ENCODE assay signal across 15 cellular contexts in the genomic region with DNA sequence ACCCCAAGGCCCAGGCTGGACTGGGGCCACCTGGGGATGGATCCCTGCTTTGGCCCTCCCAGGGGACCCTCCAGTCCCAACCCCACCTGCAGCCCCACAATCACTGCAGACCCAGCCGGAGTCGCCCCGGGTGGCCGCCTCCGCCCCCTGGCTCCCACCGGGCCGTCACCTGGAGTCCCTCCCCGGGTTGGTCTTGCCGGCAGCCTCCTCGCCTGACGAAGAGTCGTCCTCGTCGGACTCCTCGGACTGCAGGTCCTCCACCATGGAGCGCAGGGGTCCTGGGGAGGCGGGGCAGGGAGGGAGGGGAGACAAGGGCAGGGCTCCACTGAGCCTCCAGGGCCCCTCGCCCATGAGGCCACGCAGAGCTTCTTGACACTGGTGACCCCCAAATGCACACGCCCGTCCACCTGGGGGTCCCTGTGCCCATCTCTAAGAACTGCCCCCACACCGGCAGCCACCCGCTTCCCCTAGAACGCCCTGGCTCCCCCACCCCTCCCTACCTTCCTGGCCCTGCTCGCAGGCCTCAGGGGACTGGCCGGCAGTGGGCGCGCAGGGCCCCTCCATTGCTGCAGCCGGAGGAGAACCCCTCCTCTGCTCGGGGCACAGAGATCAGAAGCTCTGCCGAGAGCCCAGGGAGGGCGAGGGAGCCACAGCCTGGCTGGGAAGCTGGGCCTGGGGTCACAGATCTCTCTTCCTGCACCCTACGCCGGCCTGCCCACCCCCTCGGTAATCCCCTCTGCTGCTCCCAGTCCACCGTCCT.
DNase-seq lines count a peak whose midpoint lies in the region; ATAC-seq lines count a peak whose summit lies in the region.
"Had no signal": no experiment of that assay in that cellular context is flagged by ENCODE, and none has a peak within 500 bp of the region (broad histone marks: within the 10 kb centered on the region; RNA-seq: fewer than 3 reads in every experiment).

No MANE protein-coding gene starts in this region.

- no peak for ATAC-seq in right cardiac atrium
- ATAC-seq: activated CD4-positive, CD25-positive, alpha-beta regulatory T cell treated with anti-CD3 and anti-CD28 coated beads, Interleukin-2, amount 50 U/mL, for 24 hours had no signal

- H3K27ac ChIP-seq in right cardiac atrium (ENCODE audit: low read length) = peak overlapping the region; percentile 37

- H3K9me3 ChIP-seq in NT2/D1 (ENCODE audit: insufficient read depth, low read length) (no peaks in the 10 kb centered on the region), right cardiac atrium (ENCODE audit: control insufficient read depth, low read length) (no peaks in the 10 kb centered on the region), neuron (ENCODE audit: low read length) (no peaks in the 10 kb centered on the region)
- H3K9me3 ChIP-seq: Peyer's patch had no signal

- H3K4me1 ChIP-seq in NT2/D1 (ENCODE audit: insufficient read depth, insufficient read length) = peaks cover 40% of the 10 kb centered on the region
- peaks cover 24% of the 10 kb centered on the region for H3K4me1 ChIP-seq in right cardiac atrium (ENCODE audit: control insufficient read depth, insufficient read depth, low read length)
- peaks cover 32% of the 10 kb centered on the region for H3K4me1 ChIP-seq in neuron (ENCODE audit: insufficient read depth, low read length)

- intact Hi-C loops in right cardiac atrium (cut with DNase I) = loop anchor here in 2 of 4 donors (5.0 kb wide), 2 partner anchors 81 to 86 kb away; no protein-coding TSS in a partner anchor

- peak overlapping the region; percentile 30 for H3K4me3 ChIP-seq in NT2/D1 (ENCODE audit: insufficient read length, low read depth)
- H3K4me3 ChIP-seq in right cardiac atrium (ENCODE audit: low read length) = no peak overlapping the region
- peak overlapping the region; percentile 49 for H3K4me3 ChIP-seq in neuron (ENCODE audit: low read length)
- H3K4me3 ChIP-seq: Peyer's patch had no signal

- H3K27me3 ChIP-seq in NT2/D1 (ENCODE audit: insufficient read depth, insufficient read length) (no peaks in the 10 kb centered on the region), right cardiac atrium (ENCODE audit: control insufficient read depth, insufficient read depth) (no peaks in the 10 kb centered on the region), neuron (ENCODE audit: insufficient read depth, low read length) (no peaks in the 10 kb centered on the region)
- H3K27me3 ChIP-seq: Peyer's patch had no signal

- DNase-seq in 8988T (peak; percentile 14), NT2/D1 (ENCODE audit: low read depth, low spot score) (no peak), right cardiac atrium (peak; percentile 18 to 71 (median 60)), HCEC 1CT (no peak), cerebellar cortex (ENCODE audit: low spot score) (no peak), DMS79 treated with DMSO at 0.1 percent for 48 hours (lab: John Stamatoyannopoulos, UW) (no peak)
- DNase-seq in activated naive CD4-positive, alpha-beta T cell (lab: John Stamatoyannopoulos, UW) = no peak
- DNase-seq: activated naive CD4-positive, alpha-beta T cell treated with anti-CD3 and anti-CD28 coated beads, Interleukin-2, amount 50 U/mL, for 16 hours; foreskin melanocyte; NCI-H526 treated with DMSO at 0.1 percent for 48 hours; stimulated activated CD4-positive, alpha-beta T cell treated with anti-CD3 and anti-CD28 coated beads, Interleukin-1b, Interleukin-23, amount 100 ng/mL, for 48 hours; T-helper 1 cell had no signal

- peak overlapping the region; percentile 72 for H3K9ac ChIP-seq in NT2/D1 (ENCODE audit: insufficient read length, low read depth)

- no peak overlapping the region for H2AFZ ChIP-seq in neuron (ENCODE audit: low read depth, low read length)

- peaks cover 80% of the 10 kb centered on the region for H3K36me3 ChIP-seq in NT2/D1 (ENCODE audit: insufficient read depth, insufficient read length, low read length)
- peaks cover 31% of the 10 kb centered on the region for H3K36me3 ChIP-seq in neuron (ENCODE audit: insufficient read depth, low read length)

- WGBS in right cardiac atrium = 70% methylated on average over 36 of the region's 36 CpGs

Comparison
In these comparisons a context has a peak if more than half of its experiments do, and no peak if none do; other contexts are left out.
1. DNase-seq: peak in 8988T (single experiment) and right cardiac atrium (3 of 3); none in NT2/D1 (single experiment), activated naive CD4-positive, alpha-beta T cell (0 of 4), HCEC 1CT (single experiment), cerebellar cortex (single experiment) and DMS79 treated with DMSO at 0.1 percent for 48 hours (single experiment).